ENCODE assay signal across 23 cellular contexts in the genomic region with DNA sequence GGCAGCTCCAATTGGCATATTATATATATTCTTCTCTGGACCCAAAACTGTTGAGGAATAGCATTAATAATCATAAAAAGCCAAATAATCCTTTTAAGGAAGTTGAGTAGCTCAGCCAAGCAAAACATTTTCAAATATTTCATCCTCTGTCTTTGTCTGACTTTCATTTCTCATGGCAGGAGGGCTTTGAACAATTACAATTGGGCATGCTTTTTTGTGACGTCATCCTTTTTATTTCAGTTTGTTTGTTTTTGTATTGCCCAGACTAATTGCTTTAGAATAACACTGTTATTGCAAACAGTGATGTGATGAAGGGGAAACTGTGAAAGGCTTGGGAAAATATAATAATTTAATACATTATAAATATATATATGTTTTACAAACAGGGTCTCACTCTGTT.
"Had no signal": no experiment of that assay in that cellular context is flagged by ENCODE, and none has a peak within 500 bp of the region (broad histone marks: within the 10 kb centered on the region; RNA-seq: fewer than 3 reads in every experiment).

No MANE protein-coding gene starts in this region.

- H3K27ac ChIP-seq: epithelial cell of prostate, gastrocnemius medialis, ovary, psoas muscle, skin epidermis, spleen, testis, tibial artery, upper lobe of left lung had no signal

- H3K4me3 ChIP-seq: gastrocnemius medialis, lung, ovary, psoas muscle, skin epidermis, spleen, testis, tibial artery, upper lobe of left lung had no signal

- H3K9me3 ChIP-seq: gastrocnemius medialis, ovary, psoas muscle, testis, tibial artery, upper lobe of left lung had no signal

- H3K36me3 ChIP-seq: gastrocnemius medialis, ovary, spleen, tibial artery, upper lobe of left lung had no signal

- H3K4me1 ChIP-seq: gastrocnemius medialis, psoas muscle, spleen, testis, tibial artery, upper lobe of left lung had no signal

- DNase-seq: effector CD8-positive, alpha-beta T cell; endodermal cell; foreskin fibroblast; gastrocnemius medialis; head of caudate nucleus; natural killer cell; occipital lobe; ovary; posterior cingulate gyrus; psoas muscle; right cardiac atrium; spleen; stimulated activated CD4-positive, alpha-beta T cell treated with anti-CD3 and anti-CD28 coated beads, Interleukin-4, amount 100 ng/mL, for 4 hours; stimulated activated naive CD8-positive, alpha-beta T cell treated with anti-CD3 and anti-CD28 coated beads, Interleukin-15, Interleukin-2, amounts not matched to agents 100 U/mL and 50 U/mL, for 24 hours; substantia nigra; testis; tibial artery; upper lobe of left lung had no signal

- H3K27me3 ChIP-seq: ovary, testis, tibial artery, upper lobe of left lung had no signal

- ATAC-seq: esophagus mucosa; gastrocnemius medialis; natural killer cell; psoas muscle; right cardiac atrium; stimulated activated memory B cell treated with anti-CD40 and anti-IgM and Interleukin-4, amounts not matched to agents 10 μg/mL and 1 μg/mL and 100 μg/mL, for 72 hours; stimulated activated naive CD8-positive, alpha-beta T cell treated with anti-CD3 and anti-CD28 coated beads, Interleukin-15, Interleukin-2, amounts not matched to agents 100 U/mL and 50 U/mL, for 24 hours had no signal
